ENCODE assay signal across 8 cellular contexts in the genomic region with DNA sequence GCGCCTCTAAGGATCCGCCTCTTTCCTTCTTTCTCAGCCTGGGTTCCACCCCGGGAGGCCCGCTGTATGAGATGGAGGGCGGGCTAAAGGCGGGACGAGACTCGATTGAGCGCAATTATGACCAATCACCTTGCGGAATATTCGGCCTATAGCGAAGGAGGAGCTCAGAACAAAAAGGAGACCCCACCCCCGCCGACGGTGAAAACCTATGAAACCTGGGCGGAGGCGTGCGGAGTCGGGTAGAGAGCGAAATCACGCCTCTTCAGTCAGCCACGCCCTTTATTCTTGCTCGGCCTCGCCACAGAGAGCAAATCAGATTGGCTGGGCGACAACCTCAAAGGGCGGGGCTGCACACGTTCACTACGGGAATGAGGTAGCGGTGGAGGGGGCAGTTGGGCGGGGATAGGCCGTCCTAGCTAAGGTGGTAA. TPM values are rescaled to one million over a fixed set of nuclear protein-coding genes. Genes with fewer than 3 reads are reported as not detected.
A peak's percentile ranks its signal among the peaks of the same experiment; 100 is the strongest.
DNase-seq lines count a peak whose midpoint lies in the region; ATAC-seq and FAIRE-seq lines count a peak whose summit lies in the region.

No MANE protein-coding gene starts in this region.

- 0% methylated on average over 7 of the region's 31 CpGs for WGBS in mesodermal cell (ENCODE audit: insufficient coverage in 2 of 2), 2 experiments

- peak; percentile 83 for ATAC-seq in GM21381 (IDR thresholded peaks at IDR 0.05; ENCODE audit: unreplicated experiment)

- H3K4me1 ChIP-seq in mesodermal cell (ENCODE audit: control insufficient read depth, insufficient read depth, low read length, poor library complexity, severe bottlenecking), result peaks cover 7% of the 10 kb centered on the region

- peak; percentile 40 for FAIRE-seq in HTR-8/SVneo (lab: Jason Lieb, UNC)
- peak; percentile 99 for FAIRE-seq in endometrium (lab: Jason Lieb, UNC)

- H3K9me3 ChIP-seq in mesodermal cell (ENCODE audit: control insufficient read depth, low read length), result no peaks in the 10 kb centered on the region

- peak overlapping the region; percentile 68 for H3K4me3 ChIP-seq in mesodermal cell (ENCODE audit: extremely low read depth, insufficient read depth, low read length, poor library complexity, severe bottlenecking)

- DNase-seq in COLO829 (ENCODE audit: low spot score) (peak; percentile 95), HTR-8/SVneo (ENCODE audit: insufficient read length, low spot score) (peak; percentile 74), NOMO-1 treated with dmso at 0.1 percent for 144 hours (lab: John Stamatoyannopoulos, UW; ENCODE audit: unreplicated experiment) (peak; percentile 100)
- DNase-seq in activated CD8-positive, alpha-beta memory T cell treated with anti-CD3 and anti-CD28 coated beads, Interleukin-2, amount 50 U/mL, for 4 hours, result peak; percentile 97
- DNase-seq in stimulated activated CD8-positive, alpha-beta memory T cell treated with anti-CD3 and anti-CD28 coated beads, Interleukin-15, amount 100 ng/mL, for 24 hours (ENCODE audit: low read depth), result peak; percentile 68

- H3K27ac ChIP-seq in mesodermal cell (ENCODE audit: low read depth, low read length, severe bottlenecking), result peak overlapping the region; percentile 97

- H3K36me3 ChIP-seq in mesodermal cell (ENCODE audit: control insufficient read depth, insufficient read depth, low read length), result peaks cover 40% of the 10 kb centered on the region

RNA-seq across cellular contexts. Expression of a gene that starts 0.6 kb away (rescaled TPM):
- polyA plus RNA-seq in mesodermal cell (2013, experiment 1 of 2), result 145 TPM
- 121 TPM for polyA plus RNA-seq in mesodermal cell (2013, experiment 2 of 2)

RNA-seq across cellular contexts. Expression of a gene that starts 14.9 kb away (rescaled TPM):
- 90.5 TPM for polyA plus RNA-seq in mesodermal cell (2013, experiment 1 of 2)
- 83.1 TPM for polyA plus RNA-seq in mesodermal cell (2013, experiment 2 of 2)

RNA-seq across cellular contexts. Expression of a gene that starts 24.2 kb away (rescaled TPM):
- polyA plus RNA-seq in mesodermal cell (2013, experiment 1 of 2), result 247 TPM
- polyA plus RNA-seq in mesodermal cell (2013, experiment 2 of 2), result 210 TPM

Comparison
In these comparisons a context has a peak if more than half of its experiments do, and no peak if none do; other contexts are left out.
1. Peak in every context shown above with its lines: DNase-seq, ATAC-seq, H3K4me3 ChIP-seq and H3K27ac ChIP-seq.